ENCODE assay signal across 8 cellular contexts in the genomic region with DNA sequence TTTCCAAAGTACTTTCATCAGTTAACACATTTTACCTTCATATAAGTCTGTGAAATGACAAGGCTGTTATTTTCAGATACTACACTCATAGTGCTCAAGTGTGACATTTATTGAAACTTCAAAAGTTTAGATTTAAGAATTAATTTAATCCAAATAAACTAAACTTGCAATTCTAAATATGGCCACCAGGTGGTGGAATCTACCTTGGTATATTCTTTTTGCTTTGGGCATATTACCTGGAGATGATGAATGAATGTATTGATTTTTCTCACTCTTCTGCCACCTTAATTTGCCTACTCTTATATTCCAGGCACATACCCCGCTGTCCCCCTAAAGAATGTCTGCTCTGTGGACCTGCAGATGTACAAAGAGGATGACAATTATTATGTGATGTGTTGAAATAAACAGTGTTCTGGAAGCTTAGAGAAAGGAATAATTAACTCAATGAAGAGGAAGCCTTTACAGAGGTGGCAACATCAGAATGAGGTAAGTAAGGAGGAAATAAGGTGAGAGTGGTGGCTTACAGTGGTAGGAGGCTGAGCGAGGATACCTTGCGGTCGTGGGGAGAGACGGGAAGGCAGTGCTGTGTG.
DNase-seq lines count a peak whose midpoint lies in the region; ATAC-seq, FAIRE-seq and TF ChIP-seq lines count a peak whose summit lies in the region.

No MANE protein-coding gene starts in this region.

- no peak overlapping the region for H3K4me3 Mint-ChIP-seq in activated CD4-positive, alpha-beta T cell treated with anti-CD3 and anti-CD28 coated beads, Interleukin-2, amount 10 ng/mL, durations not matched to agents 24 days and 14 days

- H3K27ac Mint-ChIP-seq in activated CD4-positive, alpha-beta T cell treated with anti-CD3 and anti-CD28 coated beads, Interleukin-2, amount 10 ng/mL, durations not matched to agents 24 days and 14 days, result no peak overlapping the region

- ATAC-seq in HG03342 (IDR thresholded peaks at IDR 0.05; ENCODE audit: unreplicated experiment) (no peak), sciatic nerve (no peak)

- H3K27me3 ChIP-seq in bronchial epithelial cell (ENCODE audit: control insufficient read depth, insufficient read depth, low read length), result peaks cover 2% of the 10 kb centered on the region

- peak; percentile 58 for DNase-seq in activated CD4-positive, alpha-beta T cell treated with anti-CD3 and anti-CD28 coated beads, Interleukin-2, amount 10 ng/mL, durations not matched to agents 24 days and 14 days
- no peak for DNase-seq in activated CD4-positive, alpha-beta T cell treated with anti-CD3 and anti-CD28 coated beads for 48 hours
- DNase-seq in NCI-H2107 (lab: John Stamatoyannopoulos, UW), result peak; percentile 34
- peak; percentile 33 for DNase-seq in bronchial epithelial cell (ENCODE audit: low read depth)
- peak; percentile 62 for DNase-seq in myocyte (ENCODE audit: low read depth)
- no peak for DNase-seq in sciatic nerve (ENCODE audit: low spot score)
- no peak for DNase-seq in foreskin melanocyte

- no peaks in the 10 kb centered on the region for H3K9me3 Mint-ChIP-seq in activated CD4-positive, alpha-beta T cell treated with anti-CD3 and anti-CD28 coated beads, Interleukin-2, amount 10 ng/mL, durations not matched to agents 24 days and 14 days

- no peak for FAIRE-seq in bronchial epithelial cell (lab: Jason Lieb, UNC)

- peaks cover 4% of the 10 kb centered on the region for H3K27me3 Mint-ChIP-seq in activated CD4-positive, alpha-beta T cell treated with anti-CD3 and anti-CD28 coated beads, Interleukin-2, amount 10 ng/mL, durations not matched to agents 24 days and 14 days

- TF ChIP-seq CTCF in bronchial epithelial cell (IDR thresholded peaks at IDR 0.05; ENCODE audit: insufficient read depth, low read length, severe bottlenecking), result peak; percentile 22

- intact Hi-C loops in activated CD4-positive, alpha-beta T cell treated with anti-CD3 and anti-CD28 coated beads, Interleukin-2, amount 10 ng/mL, durations not matched to agents 24 days and 14 days (cut with micrococcal nuclease), result loop anchor here (2.0 to 5.0 kb wide), 2 partner anchors 91 to 153 kb away; no protein-coding TSS in a partner anchor
- intact Hi-C loops in sciatic nerve (cut with DNase I), result no loop called here

- no peaks in the 10 kb centered on the region for H3K4me1 Mint-ChIP-seq in activated CD4-positive, alpha-beta T cell treated with anti-CD3 and anti-CD28 coated beads, Interleukin-2, amount 10 ng/mL, durations not matched to agents 24 days and 14 days

- no peaks in the 10 kb centered on the region for H3K36me3 Mint-ChIP-seq in activated CD4-positive, alpha-beta T cell treated with anti-CD3 and anti-CD28 coated beads, Interleukin-2, amount 10 ng/mL, durations not matched to agents 24 days and 14 days (ENCODE audit: low read depth)

- H3K36me3 ChIP-seq in bronchial epithelial cell (ENCODE audit: control insufficient read depth, insufficient read depth, low read length), result no peaks in the 10 kb centered on the region

- no peak overlapping the region for H3K4me3 ChIP-seq in bronchial epithelial cell (ENCODE audit: low read depth, low read length)

Comparison
In these comparisons a context has a peak if more than half of its experiments do, and no peak if none do; other contexts are left out.
1. DNase-seq: peak in activated CD4-positive, alpha-beta T cell treated with anti-CD3 and anti-CD28 coated beads, Interleukin-2, amount 10 ng/mL, durations not matched to agents 24 days and 14 days (single experiment), NCI-H2107 (single experiment), bronchial epithelial cell (single experiment) and myocyte (single experiment); none in activated CD4-positive, alpha-beta T cell treated with anti-CD3 and anti-CD28 coated beads for 48 hours (single experiment), sciatic nerve (single experiment) and foreskin melanocyte (single experiment).